27 cellular contexts compared by ENCODE assay signal in genomic region chr15:35256141-35256540, GRCh38.
"Had no signal": no experiment of that assay in that cellular context is flagged by ENCODE, and none has a peak within 500 bp of the region (broad histone marks: within the 10 kb centered on the region; RNA-seq: fewer than 3 reads in every experiment).

No MANE protein-coding gene starts in this region.

- H3K27ac ChIP-seq: gastrocnemius medialis, heart left ventricle, left lung, stomach, transverse colon had no signal

- H3K4me1 ChIP-seq: gastrocnemius medialis, heart left ventricle, left lung, stomach, transverse colon had no signal

- H3K4me3 ChIP-seq: gastrocnemius medialis, heart left ventricle, left lung, lung, stomach, transverse colon had no signal

- H3K36me3 ChIP-seq: gastrocnemius medialis, heart left ventricle, left lung, stomach, transverse colon had no signal

- FAIRE-seq: small intestine, urothelium cell line had no signal

- DNase-seq: activated CD4-positive, alpha-beta T cell treated with anti-CD3 and anti-CD28 coated beads, Interleukin-2, amount 10 ng/mL, durations not matched to agents 7 days and 5 days; activated CD4-positive, CD25-positive, alpha-beta regulatory T cell treated with anti-CD3 and anti-CD28 coated beads, Interleukin-2, amount 50 U/mL, for 72 hours; activated CD8-positive, alpha-beta memory T cell treated with anti-CD3 and anti-CD28 coated beads, Interleukin-2, amount 10 ng/mL, durations not matched to agents 7 days and 5 days; activated CD8-positive, alpha-beta T cell treated with anti-CD3 and anti-CD28 coated beads for 36 hours; activated effector memory CD4-positive, alpha-beta T cell treated with anti-CD3 and anti-CD28 coated beads, Interleukin-2, amount 50 U/mL, for 16 hours; activated naive CD4-positive, alpha-beta T cell treated with anti-CD3 and anti-CD28 coated beads, Interleukin-2, amount 50 U/mL, for 16 hours; activated naive CD8-positive, alpha-beta T cell treated with anti-CD3 and anti-CD28 coated beads, Interleukin-2, amount 50 U/mL, for 24 hours; activated T-cell treated with anti-CD3 and anti-CD28 coated beads for 4 hours; anterior cingulate cortex; central memory CD4-positive, alpha-beta T cell; effector memory CD4-positive, alpha-beta T cell; gastrocnemius medialis; heart left ventricle; left lung; naive thymus-derived CD4-positive, alpha-beta T cell; occipital lobe; posterior cingulate gyrus; small intestine; stimulated activated CD4-positive, alpha-beta T cell treated with anti-CD3 and anti-CD28 coated beads, Interleukin-15, amount 100 ng/mL, for 24 hours; stomach; T-helper 17 cell; transverse colon had no signal

- H3K27me3 ChIP-seq: gastrocnemius medialis, heart left ventricle, left lung, stomach, transverse colon had no signal

- ATAC-seq: activated CD8-positive, alpha-beta memory T cell treated with anti-CD3 and anti-CD28 coated beads, Interleukin-2, amount 10 ng/mL, durations not matched to agents 7 days and 5 days; activated CD8-positive, alpha-beta T cell treated with anti-CD3 and anti-CD28 coated beads for 36 hours; activated naive CD8-positive, alpha-beta T cell treated with anti-CD3 and anti-CD28 coated beads, Interleukin-2, amount 50 U/mL, for 24 hours; esophagus mucosa; gastrocnemius medialis; heart left ventricle; left lung; naive thymus-derived CD4-positive, alpha-beta T cell; sciatic nerve; stimulated activated memory B cell treated with anti-CD40 and anti-IgM and Interleukin-4, amounts not matched to agents 10 μg/mL and 1 μg/mL and 100 μg/mL, for 72 hours; T-helper 17 cell had no signal

- H3K9me3 ChIP-seq: gastrocnemius medialis, heart left ventricle, left lung, stomach, transverse colon had no signal
